In the genomic region with DNA sequence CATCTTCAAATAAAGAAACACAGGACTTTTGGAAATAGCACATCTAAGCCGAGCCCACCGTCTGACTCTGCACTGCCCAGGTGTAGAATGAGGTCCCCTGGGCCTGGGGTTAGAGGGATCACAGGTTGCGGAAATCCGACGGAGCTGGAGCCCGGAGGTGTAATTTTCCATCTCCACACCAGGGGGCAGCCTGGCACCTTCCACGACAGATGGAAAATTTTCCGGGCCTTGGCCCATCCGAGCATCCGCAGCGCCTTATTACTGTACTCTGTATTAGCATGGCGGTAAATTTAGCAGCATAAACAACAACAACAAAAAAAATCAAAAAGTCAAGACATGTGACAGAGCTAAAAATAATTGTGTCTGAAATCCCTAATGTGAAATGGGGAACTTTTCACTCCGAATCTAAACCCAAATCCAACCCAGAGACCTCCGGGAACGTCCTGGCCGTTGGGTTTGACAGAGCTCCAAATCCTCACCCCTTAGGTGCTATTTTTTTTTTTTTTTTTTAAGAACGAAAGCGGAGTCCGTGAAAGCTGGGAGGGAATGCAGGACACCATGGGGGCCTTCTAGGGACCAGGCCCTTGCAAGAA, we compare ENCODE assay signal across 1 cellular context.
TF ChIP-seq lines count a peak whose summit lies in the region.

No MANE protein-coding gene starts in this region.

TF ChIP-seq in GM12878, 131 proteins besides CTCF, POLR2A, EP300 and RAD21 (continued from another document):
- no peak for TF ChIP-seq SPI1 (IDR thresholded peaks at IDR 0.05; ENCODE audit: borderline replicate concordance, insufficient read depth, low read depth, low read length)
- TF ChIP-seq SMAD5 (IDR thresholded peaks at IDR 0.05; ENCODE audit: low read depth) = no peak
- TF ChIP-seq, protein P1, sequence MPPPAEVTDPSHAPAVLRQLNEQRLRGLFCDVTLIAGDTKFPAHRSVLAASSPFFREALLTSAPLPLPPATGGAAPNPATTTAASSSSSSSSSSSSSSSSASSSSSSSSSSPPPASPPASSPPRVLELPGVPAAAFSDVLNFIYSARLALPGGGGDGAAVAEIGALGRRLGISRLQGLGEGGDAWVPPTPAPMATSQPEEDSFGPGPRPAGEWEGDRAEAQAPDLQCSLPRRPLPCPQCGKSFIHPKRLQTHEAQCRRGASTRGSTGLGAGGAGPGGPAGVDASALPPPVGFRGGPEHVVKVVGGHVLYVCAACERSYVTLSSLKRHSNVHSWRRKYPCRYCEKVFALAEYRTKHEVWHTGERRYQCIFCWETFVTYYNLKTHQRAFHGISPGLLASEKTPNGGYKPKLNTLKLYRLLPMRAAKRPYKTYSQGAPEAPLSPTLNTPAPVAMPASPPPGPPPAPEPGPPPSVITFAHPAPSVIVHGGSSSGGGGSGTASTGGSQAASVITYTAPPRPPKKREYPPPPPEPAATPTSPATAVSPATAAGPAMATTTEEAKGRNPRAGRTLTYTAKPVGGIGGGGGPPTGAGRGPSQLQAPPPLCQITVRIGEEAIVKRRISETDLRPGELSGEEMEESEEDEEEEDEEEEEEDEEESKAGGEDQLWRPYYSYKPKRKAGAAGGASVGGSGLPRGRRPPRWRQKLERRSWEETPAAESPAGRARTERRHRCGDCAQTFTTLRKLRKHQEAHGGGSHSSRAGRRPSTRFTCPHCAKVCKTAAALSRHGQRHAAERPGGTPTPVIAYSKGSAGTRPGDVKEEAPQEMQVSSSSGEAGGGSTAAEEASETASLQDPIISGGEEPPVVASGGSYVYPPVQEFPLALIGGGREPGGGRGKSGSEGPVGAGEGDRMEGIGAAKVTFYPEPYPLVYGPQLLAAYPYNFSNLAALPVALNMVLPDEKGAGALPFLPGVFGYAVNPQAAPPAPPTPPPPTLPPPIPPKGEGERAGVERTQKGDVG (CRISPR knock-in tag; IDR thresholded peaks at IDR 0.05) = no peak
- no peak for TF ChIP-seq ASH2L (IDR thresholded peaks at IDR 0.05; ENCODE audit: borderline replicate concordance, low read depth)
- TF ChIP-seq YY1 (IDR thresholded peaks at IDR 0.05; ENCODE audit: low read depth, low read length) = peak; percentile 69; the same call in 1 of the 2 replicates
- TF ChIP-seq, protein P2, sequence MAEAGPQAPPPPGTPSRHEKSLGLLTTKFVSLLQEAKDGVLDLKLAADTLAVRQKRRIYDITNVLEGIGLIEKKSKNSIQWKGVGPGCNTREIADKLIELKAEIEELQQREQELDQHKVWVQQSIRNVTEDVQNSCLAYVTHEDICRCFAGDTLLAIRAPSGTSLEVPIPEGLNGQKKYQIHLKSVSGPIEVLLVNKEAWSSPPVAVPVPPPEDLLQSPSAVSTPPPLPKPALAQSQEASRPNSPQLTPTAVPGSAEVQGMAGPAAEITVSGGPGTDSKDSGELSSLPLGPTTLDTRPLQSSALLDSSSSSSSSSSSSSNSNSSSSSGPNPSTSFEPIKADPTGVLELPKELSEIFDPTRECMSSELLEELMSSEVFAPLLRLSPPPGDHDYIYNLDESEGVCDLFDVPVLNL (IDR thresholded peaks at IDR 0.05; ENCODE audit: low read depth, low read length) = no peak
- TF ChIP-seq IKZF1 (conservative IDR thresholded peaks at IDR 0.05) = 0 out of 2 replicates have a peak, but pooled peaks have one; percentile 13
- no peak for TF ChIP-seq RB1 (IDR thresholded peaks at IDR 0.05; ENCODE audit: borderline replicate concordance)
- TF ChIP-seq, protein P3, sequence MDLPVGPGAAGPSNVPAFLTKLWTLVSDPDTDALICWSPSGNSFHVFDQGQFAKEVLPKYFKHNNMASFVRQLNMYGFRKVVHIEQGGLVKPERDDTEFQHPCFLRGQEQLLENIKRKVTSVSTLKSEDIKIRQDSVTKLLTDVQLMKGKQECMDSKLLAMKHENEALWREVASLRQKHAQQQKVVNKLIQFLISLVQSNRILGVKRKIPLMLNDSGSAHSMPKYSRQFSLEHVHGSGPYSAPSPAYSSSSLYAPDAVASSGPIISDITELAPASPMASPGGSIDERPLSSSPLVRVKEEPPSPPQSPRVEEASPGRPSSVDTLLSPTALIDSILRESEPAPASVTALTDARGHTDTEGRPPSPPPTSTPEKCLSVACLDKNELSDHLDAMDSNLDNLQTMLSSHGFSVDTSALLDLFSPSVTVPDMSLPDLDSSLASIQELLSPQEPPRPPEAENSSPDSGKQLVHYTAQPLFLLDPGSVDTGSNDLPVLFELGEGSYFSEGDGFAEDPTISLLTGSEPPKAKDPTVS (IDR thresholded peaks at IDR 0.05; ENCODE audit: low read depth, low read length) = no peak
- TF ChIP-seq BRCA1 (IDR thresholded peaks at IDR 0.05; ENCODE audit: low read depth, low read length) = no peak
- no peak for TF ChIP-seq SREBF2 (IDR thresholded peaks at IDR 0.05; ENCODE audit: low read length)
- no peak for TF ChIP-seq ATF7 (IDR thresholded peaks at IDR 0.05; ENCODE audit: low read depth)
- TF ChIP-seq ETV6 (conservative IDR thresholded peaks at IDR 0.05 in 1 of 2, IDR thresholded peaks at IDR 0.05 in 1 of 2; ENCODE audit: borderline replicate concordance in 1 of 2, low read depth in 1 of 2) = no peak
- no peak for TF ChIP-seq KAT2A (conservative IDR thresholded peaks at IDR 0.05; ENCODE audit: control insufficient read depth, low read depth, low read length)
